In genomic region chr1:77825356-77825709, GRCh38 we compare ENCODE assay signal across 9 cellular contexts. TPM values are rescaled to one million over a fixed set of nuclear protein-coding genes. Genes with fewer than 3 reads are reported as not detected.
DNase-seq lines count a peak whose midpoint lies in the region; ATAC-seq and TF ChIP-seq lines count a peak whose summit lies in the region.
"Had no signal": no experiment of that assay in that cellular context is flagged by ENCODE, and none has a peak within 500 bp of the region (broad histone marks: within the 10 kb centered on the region; RNA-seq: fewer than 3 reads in every experiment).

No MANE protein-coding gene starts in this region.

- peak overlapping the region; percentile 29 for H3K4me3 Mint-ChIP-seq in MCF 10A (ENCODE audit: unreplicated experiment)
- H3K4me3 Mint-ChIP-seq in osteocyte (ENCODE audit: unreplicated experiment): no peak overlapping the region
- H3K4me3 Mint-ChIP-seq: central memory CD8-positive, alpha-beta T cell had no signal

- H3K36me3 Mint-ChIP-seq in MCF 10A (ENCODE audit: insufficient read depth, unreplicated experiment) (peaks cover 38% of the 10 kb centered on the region), osteocyte (ENCODE audit: unreplicated experiment) (peaks cover 23% of the 10 kb centered on the region)

- H3K4me2 ChIP-seq in PC-3 (ENCODE audit: low read length): no peak overlapping the region

- peak; percentile 91 for DNase-seq in MCF 10A (ENCODE audit: unreplicated experiment)
- no peak for DNase-seq in breast epithelium (ENCODE audit: low spot score in 2 of 2)
- peak; percentile 74 for DNase-seq in PC-3
- DNase-seq in erythroblast (lab: John Stamatoyannopoulos, UW): peak; percentile 27 to 50
- DNase-seq in osteocyte (ENCODE audit: extremely low spot score, unreplicated experiment): no peak
- DNase-seq in retina: no peak

- H2AFZ ChIP-seq in PC-3 (ENCODE audit: low read length): no peak overlapping the region

- H3K27me3 ChIP-seq in breast epithelium (no peaks in the 10 kb centered on the region), PC-3 (ENCODE audit: low read length) (no peaks in the 10 kb centered on the region)

- H3K4me1 Mint-ChIP-seq in MCF 10A (ENCODE audit: insufficient read depth, unreplicated experiment) (peaks cover 6% of the 10 kb centered on the region), osteocyte (ENCODE audit: unreplicated experiment) (peaks cover 27% of the 10 kb centered on the region)

- H3K27me3 Mint-ChIP-seq in MCF 10A (ENCODE audit: insufficient read depth, unreplicated experiment) (no peaks in the 10 kb centered on the region), osteocyte (ENCODE audit: unreplicated experiment) (no peaks in the 10 kb centered on the region)
- H3K27me3 Mint-ChIP-seq: central memory CD8-positive, alpha-beta T cell had no signal

- H3K27ac ChIP-seq in breast epithelium (no peak overlapping the region), PC-3 (ENCODE audit: low read length) (0 out of 2 replicates have a peak overlapping the region, but pooled peaks have one; percentile 53)

- H4K20me1 ChIP-seq in PC-3 (ENCODE audit: low read length): no peaks in the 10 kb centered on the region

- TF ChIP-seq CTCF in MCF 10A (IDR thresholded peaks at IDR 0.05; ENCODE audit: unreplicated experiment): peak; percentile 24
- TF ChIP-seq CTCF in breast epithelium (IDR thresholded peaks at IDR 0.05): no peak
- TF ChIP-seq CTCF in PC-3 (conservative IDR thresholded peaks at IDR 0.05; ENCODE audit: low read depth, low read length): peak; percentile 65
- peak; percentile 56 for TF ChIP-seq CTCF in osteocyte (IDR thresholded peaks at IDR 0.05)

- no peaks in the 10 kb centered on the region for H3K79me2 ChIP-seq in PC-3 (ENCODE audit: low read length)

- POLR2A ChIA-PET in MCF 10A (lab: Yijun Ruan, JAX): interaction anchor here (0.6 to 4.1 kb wide), 18 partner anchors 9 to 209 kb away, joined by 3 to 42 read pairs (median 4); partner anchors contain the start of genes FUBP1, MIGA1, NEXN and USP33
- POLR2A ChIA-PET in PC-3 (lab: Charles Lee; ENCODE audit: unreplicated experiment): interaction anchor here (0.6 kb wide), 1 partner anchor 52 kb away, joined by 3 read pairs; no protein-coding TSS in a partner anchor

- peak overlapping the region; percentile 90 for H3K27ac Mint-ChIP-seq in MCF 10A (ENCODE audit: low read depth, unreplicated experiment)
- peak overlapping the region; percentile 58 for H3K27ac Mint-ChIP-seq in osteocyte (ENCODE audit: unreplicated experiment)

- no peaks in the 10 kb centered on the region for H3K4me1 ChIP-seq in breast epithelium
- peaks cover 15% of the 10 kb centered on the region for H3K4me1 ChIP-seq in PC-3 (ENCODE audit: insufficient read depth, low read length)

- BruUV-seq in MCF 10A (replicated peaks; lab: Mats Ljungman, UMichigan) (no TSS peak), PC-3 (replicated peaks; lab: Mats Ljungman, UMichigan) (no TSS peak)

- H3F3A ChIP-seq in PC-3 (ENCODE audit: low read length, unreplicated experiment): no peaks in the 10 kb centered on the region

- no peaks in the 10 kb centered on the region for H3K36me3 ChIP-seq in breast epithelium
- no peaks in the 10 kb centered on the region for H3K36me3 ChIP-seq in PC-3 (ENCODE audit: low read depth, low read length)

- H3K9me3 Mint-ChIP-seq in MCF 10A (ENCODE audit: unreplicated experiment): no peaks in the 10 kb centered on the region
- H3K9me3 Mint-ChIP-seq in osteocyte (ENCODE audit: unreplicated experiment): no peaks in the 10 kb centered on the region
- H3K9me3 Mint-ChIP-seq: central memory CD8-positive, alpha-beta T cell had no signal

- no peaks in the 10 kb centered on the region for H3K9me2 ChIP-seq in PC-3 (replicated peaks; ENCODE audit: low read length)

- H3K9me3 ChIP-seq in breast epithelium (no peaks in the 10 kb centered on the region), PC-3 (ENCODE audit: low read length) (no peaks in the 10 kb centered on the region)

- intact Hi-C loops in MCF 10A (cut with micrococcal nuclease): loop anchor here (1.0 kb wide), 2 partner anchors 75 to 289 kb away; no protein-coding TSS in a partner anchor
- intact Hi-C loops in breast epithelium (cut with DNase I; ENCODE audit: low total_unique reads): no loop called here
- intact Hi-C loops in PC-3 (cut with micrococcal nuclease): loop anchor here (1.0 to 10.0 kb wide), 4 partner anchors 71 to 289 kb away; partner anchors contain the start of genes USP33 and ZZZ3

- CTCF ChIA-PET in MCF 10A (lab: Yijun Ruan, JAX) (interaction anchor here (0.6 to 4.4 kb wide), 21 partner anchors 9 to 322 kb away, joined by 3 to 24 read pairs (median 4); partner anchors contain the start of gene NEXN), PC-3 (lab: Charles Lee) (no interaction called here)

- H3K9ac ChIP-seq in PC-3 (ENCODE audit: low read length): no peak overlapping the region

- TF ChIP-seq POLR2A in breast epithelium (IDR thresholded peaks at IDR 0.05) (no peak), erythroblast (IDR thresholded peaks at IDR 0.05; ENCODE audit: low read length) (no peak)

- H3K4me3 ChIP-seq in breast epithelium: no peak overlapping the region
- H3K4me3 ChIP-seq in PC-3 (ENCODE audit: low read length): no peak overlapping the region

- ATAC-seq in HG03442 (IDR thresholded peaks at IDR 0.05; ENCODE audit: unreplicated experiment): peak; percentile 70
- ATAC-seq in PC-3: peak; percentile 53
- no peak for ATAC-seq in GM21390 (IDR thresholded peaks at IDR 0.05; ENCODE audit: unreplicated experiment)

RNA-seq across cellular contexts. Expression of gene MIGA1, which starts 45.9 kb away (rescaled TPM):
- total RNA-seq in MCF 10A (2022) (13.2 and 19.9 TPM in 2 replicates), breast epithelium (10 to 100 TPM; 20.3 to 30.3 (median 22.2) TPM), PC-3 (2014; rRNA removed) (6.5 and 8.8 TPM in 2 replicates), osteocyte (17.8 and 18.5 TPM in 2 replicates)

Comparison
In these comparisons a context has a peak if more than half of its experiments do, and no peak if none do; other contexts are left out.
1. DNase-seq: peak in MCF 10A (single experiment), PC-3 (single experiment) and erythroblast (2 of 2); none in breast epithelium (0 of 2), osteocyte (single experiment) and retina (single experiment).
2. CTCF ChIP-seq: peak in MCF 10A (single experiment), PC-3 (single experiment) and osteocyte (single experiment); none in breast epithelium (0 of 3).